ENCODE assay signal across 8 cellular contexts in the genomic region with DNA sequence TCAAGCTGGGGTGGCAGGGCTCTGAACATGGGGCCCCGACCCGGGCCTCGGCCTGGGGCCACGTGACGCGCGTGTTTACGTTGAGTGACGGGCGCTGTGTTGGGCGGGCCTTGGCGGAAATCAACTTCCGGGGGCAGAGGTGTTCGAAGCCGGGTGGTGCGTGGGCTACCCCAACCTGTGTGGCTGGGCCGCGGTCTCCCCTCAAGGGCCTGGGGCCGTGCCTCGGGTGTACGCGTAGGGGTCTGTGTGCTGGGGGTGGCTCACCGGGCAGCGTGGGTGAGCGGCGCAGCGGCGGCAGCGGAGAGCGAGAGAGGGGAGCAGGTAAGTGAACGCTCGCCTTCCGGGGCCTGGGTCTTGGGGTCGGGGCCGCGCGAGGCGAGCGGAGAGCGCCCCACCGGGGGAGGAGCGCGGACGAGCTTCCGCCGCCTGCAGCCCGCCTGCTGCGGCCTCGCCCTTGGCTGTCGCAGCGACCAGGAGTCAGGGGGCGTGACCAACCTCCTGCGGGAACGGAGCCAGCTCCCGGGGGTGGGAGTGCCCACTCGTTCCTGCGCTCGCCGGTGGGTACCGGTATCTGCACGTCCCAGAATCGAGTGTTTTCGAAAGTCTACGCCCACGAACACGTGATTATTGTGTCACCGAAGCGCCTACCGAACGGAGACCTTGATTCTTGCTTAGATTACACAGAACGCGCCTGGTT. TPM values are rescaled to one million over a fixed set of nuclear protein-coding genes. Genes with fewer than 3 reads are reported as not detected.
A peak's percentile ranks its signal among the peaks of the same experiment; 100 is the strongest.
DNase-seq lines count a peak whose midpoint lies in the region; ATAC-seq and TF ChIP-seq lines count a peak whose summit lies in the region.

A gene with protein sequence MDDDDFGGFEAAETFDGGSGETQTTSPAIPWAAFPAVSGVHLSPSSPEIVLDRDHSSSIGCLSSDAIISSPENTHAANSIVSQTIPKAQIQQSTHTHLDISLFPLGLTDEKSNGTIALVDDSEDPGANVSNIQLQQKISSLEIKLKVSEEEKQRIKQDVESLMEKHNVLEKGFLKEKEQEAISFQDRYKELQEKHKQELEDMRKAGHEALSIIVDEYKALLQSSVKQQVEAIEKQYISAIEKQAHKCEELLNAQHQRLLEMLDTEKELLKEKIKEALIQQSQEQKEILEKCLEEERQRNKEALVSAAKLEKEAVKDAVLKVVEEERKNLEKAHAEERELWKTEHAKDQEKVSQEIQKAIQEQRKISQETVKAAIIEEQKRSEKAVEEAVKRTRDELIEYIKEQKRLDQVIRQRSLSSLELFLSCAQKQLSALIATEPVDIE (plus strand): TSS at position 136 of the 697 bp plus-strand sequence. CDS start 66,760 bp downstream, outside the sequence.

- intact Hi-C loops in Calu3 (cut with micrococcal nuclease; ENCODE audit: unreplicated experiment) = loop anchor here (5.0 kb wide), 1 partner anchor 682 kb away; no protein-coding TSS in a partner anchor

- no TSS peak for BruUV-seq in Calu3 (replicated peaks; lab: Mats Ljungman, UMichigan)

- peak within 1 kb of the TSS; percentile 99 for H3K4me3 Mint-ChIP-seq in Calu3 (ENCODE audit: low read depth, unreplicated experiment)

- H3K36me3 Mint-ChIP-seq in Calu3 (ENCODE audit: insufficient read depth, unreplicated experiment) = peaks cover 21% of the 10 kb centered on the region

- peaks cover 14% of the 10 kb centered on the region for H3K4me1 Mint-ChIP-seq in Calu3 (ENCODE audit: low read depth, unreplicated experiment)

- no peaks in the 10 kb centered on the region for H3K27me3 Mint-ChIP-seq in Calu3 (ENCODE audit: unreplicated experiment)

- peak; percentile 90 for DNase-seq in Calu3
- DNase-seq in OCI-M1 (lab: John Stamatoyannopoulos, UW) = peak; percentile 96
- DNase-seq in activated T-cell treated with anti-CD3 and anti-CD28 coated beads for 4 hours = peak; percentile 85
- peak; percentile 60 for DNase-seq in epithelial cell of proximal tubule (ENCODE audit: low read depth)
- DNase-seq in stimulated activated CD8-positive, alpha-beta memory T cell treated with anti-CD3 and anti-CD28 coated beads, Interleukin-7, amount 100 ng/mL, for 1 hour (ENCODE audit: low read depth in 2 of 2) = peak; percentile 71 to 77

- H3K27ac ChIP-seq in HUES48 (ENCODE audit: low read depth, low read length) = peak within 1 kb of the TSS; percentile 80
- peak within 1 kb of the TSS; percentile 99 for H3K27ac ChIP-seq in mucosa of rectum (ENCODE audit: low read depth in 2 of 2, low read length in 2 of 2)

- H3K4me1 ChIP-seq in HUES48 (ENCODE audit: control insufficient read depth, insufficient read depth, low read length) = peaks cover 15% of the 10 kb centered on the region
- peaks cover 6 to 7% of the 10 kb centered on the region in 2 donors for H3K4me1 ChIP-seq in mucosa of rectum (ENCODE audit: control insufficient read depth in 2 of 2, insufficient read depth in 2 of 2, low read length in 2 of 2)

- H3K27me3 ChIP-seq in HUES48 (ENCODE audit: control insufficient read depth, insufficient read depth, low read length) (no peaks in the 10 kb centered on the region), mucosa of rectum (ENCODE audit: control insufficient read depth in 2 of 2, insufficient read depth in 2 of 2, low read length in 2 of 2) (no peaks in the 10 kb centered on the region)

- TF ChIP-seq CTCF in Calu3 (IDR thresholded peaks at IDR 0.05; ENCODE audit: unreplicated experiment) (no peak), epithelial cell of proximal tubule (conservative IDR thresholded peaks at IDR 0.05; ENCODE audit: low read depth, low read length) (peak; percentile 3)

- H3K9me3 ChIP-seq in HUES48 (ENCODE audit: control insufficient read depth, insufficient read depth, low read length) = no peaks in the 10 kb centered on the region; the same call in 1 of the 2 replicates
- no peaks in the 10 kb centered on the region for H3K9me3 ChIP-seq in mucosa of rectum (ENCODE audit: control insufficient read depth in 2 of 2, low read length in 2 of 2)

- H3K9me3 Mint-ChIP-seq in Calu3 (ENCODE audit: low read depth, unreplicated experiment) = peaks cover 6% of the 10 kb centered on the region

- H3K9ac ChIP-seq in HUES48 (ENCODE audit: low read depth, low read length) (peak within 1 kb of the TSS; percentile 85), mucosa of rectum (ENCODE audit: low read depth in 1 of 2, low read length in 2 of 2) (peak within 1 kb of the TSS; percentile 97 to 98)

- no peaks in the 10 kb centered on the region for H3K36me3 ChIP-seq in HUES48 (ENCODE audit: control insufficient read depth, insufficient read depth, low read length)
- H3K36me3 ChIP-seq in mucosa of rectum (ENCODE audit: control insufficient read depth in 2 of 2, insufficient read depth in 2 of 2, low read length in 2 of 2) = no peaks in the 10 kb centered on the region

- H3K4me3 ChIP-seq in HUES48 (ENCODE audit: low read depth, low read length) = peak within 1 kb of the TSS; percentile 90
- H3K4me3 ChIP-seq in epithelial cell of proximal tubule (ENCODE audit: low read depth, low read length) = peak within 1 kb of the TSS; percentile 90
- H3K4me3 ChIP-seq in mucosa of rectum (ENCODE audit: low read length in 2 of 2) = peak within 1 kb of the TSS; percentile 98 to 99

- CTCF ChIA-PET in Calu3 (lab: Charles Lee) = interaction anchor here (0.6 kb wide), 1 partner anchor 787 kb away, joined by 8 read pairs; no protein-coding TSS in a partner anchor

- peak within 1 kb of the TSS; percentile 100 for H3K27ac Mint-ChIP-seq in Calu3 (ENCODE audit: unreplicated experiment)

- ATAC-seq in GM21423 (IDR thresholded peaks at IDR 0.05; ENCODE audit: unreplicated experiment) = peak; percentile 93

RNA-seq across cellular contexts. Expression of the gene that starts here (rescaled TPM):
- total RNA-seq in Calu3 (2022) = 25.6 and 30.9 TPM in 2 replicates
- total RNA-seq in epithelial cell of proximal tubule = 11.4 and 11.8 TPM in 2 replicates

Comparison
In these comparisons a context has a peak if more than half of its experiments do, and no peak if none do; other contexts are left out.
1. Peak in every context shown above with its lines: DNase-seq, ATAC-seq, H3K4me3 ChIP-seq and H3K27ac ChIP-seq.